In the genomic region with DNA sequence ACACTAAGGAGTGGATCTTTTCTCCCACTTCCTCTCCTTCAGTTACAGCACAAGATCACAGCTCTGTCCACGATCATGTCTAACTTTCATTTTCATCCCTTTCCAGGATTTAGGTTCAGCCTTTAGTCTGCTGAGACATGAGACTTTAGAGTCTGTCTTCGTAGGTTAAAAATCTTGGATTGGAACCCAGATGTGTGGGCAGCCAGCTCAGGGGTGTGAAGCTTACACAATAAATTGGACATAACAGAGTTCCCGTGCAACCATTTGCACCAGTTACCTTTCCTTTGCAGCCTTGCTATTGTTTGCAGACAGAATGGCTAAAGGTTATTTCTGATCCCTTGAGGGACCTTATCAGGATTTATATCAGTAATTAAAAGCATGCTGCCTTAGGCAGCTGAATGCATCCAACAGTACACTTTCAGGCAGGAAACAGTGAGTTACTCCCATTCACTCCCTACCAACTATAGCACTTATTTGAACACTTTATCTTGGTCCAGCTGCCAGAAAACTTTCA, we compare ENCODE assay signal across 14 cellular contexts.
DNase-seq lines count a peak whose midpoint lies in the region; ATAC-seq and TF ChIP-seq lines count a peak whose summit lies in the region.
"Had no signal": no experiment of that assay in that cellular context is flagged by ENCODE, and none has a peak within 500 bp of the region (broad histone marks: within the 10 kb centered on the region; RNA-seq: fewer than 3 reads in every experiment).

No MANE protein-coding gene starts in this region.

- no peaks in the 10 kb centered on the region for H3K36me3 Mint-ChIP-seq in osteocyte (ENCODE audit: unreplicated experiment)
- H3K36me3 Mint-ChIP-seq in natural killer cell treated with Interleukin-12 subunit alpha and Interleukin-12 subunit beta and Interleukin-15 and Interleukin-18, amount 100 ng/mL, for 72 hours: no peaks in the 10 kb centered on the region
- H3K36me3 Mint-ChIP-seq: memory B cell, WTC11 had no signal

- H3K4me3 ChIP-seq in body of pancreas (no peak overlapping the region), spleen (peak overlapping the region in 1 of 8 donors; percentile 27)

- TF ChIP-seq POLR2A in body of pancreas (IDR thresholded peaks at IDR 0.05) (no peak), spleen (IDR thresholded peaks at IDR 0.05) (no peak)

- H3K9me3 Mint-ChIP-seq in osteocyte (ENCODE audit: unreplicated experiment): no peaks in the 10 kb centered on the region
- H3K9me3 Mint-ChIP-seq in natural killer cell treated with Interleukin-12 subunit alpha and Interleukin-12 subunit beta and Interleukin-15 and Interleukin-18, amount 100 ng/mL, for 72 hours: no peaks in the 10 kb centered on the region
- H3K9me3 Mint-ChIP-seq: activated T-cell treated with anti-CD3 and anti-CD28 coated beads, Interleukin-2, amount 50 U/mL, for 72 hours; memory B cell; WTC11 had no signal

- H3K4me3 Mint-ChIP-seq in osteocyte (ENCODE audit: unreplicated experiment): no peak overlapping the region
- no peak overlapping the region for H3K4me3 Mint-ChIP-seq in natural killer cell treated with Interleukin-12 subunit alpha and Interleukin-12 subunit beta and Interleukin-15 and Interleukin-18, amount 100 ng/mL, for 72 hours
- H3K4me3 Mint-ChIP-seq: activated T-cell treated with anti-CD3 and anti-CD28 coated beads, Interleukin-2, amount 50 U/mL, for 72 hours; memory B cell; WTC11 had no signal

- DNase-seq in NCI-H69 (lab: John Stamatoyannopoulos, UW) (peak; percentile 49), body of pancreas (no peak), iris pigment epithelial cell (ENCODE audit: low read depth) (peak; percentile 55), spleen (no peak), osteocyte (ENCODE audit: extremely low spot score, unreplicated experiment) (no peak)
- DNase-seq in natural killer cell treated with Interleukin-12 subunit alpha and Interleukin-12 subunit beta and Interleukin-15 and Interleukin-18, amount 100 ng/mL, for 72 hours (ENCODE audit: low spot score): no peak
- DNase-seq: activated T-cell treated with anti-CD3 and anti-CD28 coated beads, Interleukin-2, amount 50 U/mL, for 72 hours; DMS79 treated with DMSO at 0.1 percent for 48 hours; NCI-H187 treated with DMSO at 0.1 percent for 48 hours; RPMI8226 had no signal

- no peaks in the 10 kb centered on the region for H3K27me3 ChIP-seq in body of pancreas
- H3K27me3 ChIP-seq in spleen (replicated peaks in 1 of 7): no peaks in the 10 kb centered on the region

- TF ChIP-seq CTCF in body of pancreas (IDR thresholded peaks at IDR 0.05) (no peak), spleen (IDR thresholded peaks at IDR 0.05 in 8 of 11, conservative IDR thresholded peaks at IDR 0.05 in 3 of 11) (no peak), osteocyte (IDR thresholded peaks at IDR 0.05) (no peak)

- H3K4me1 ChIP-seq in body of pancreas: no peaks in the 10 kb centered on the region
- H3K4me1 ChIP-seq in spleen: peaks cover 0 to 22% (median 8%) of the 10 kb centered on the region in 6 donors

- H3K36me3 ChIP-seq in body of pancreas (replicated peaks in 1 of 2; ENCODE audit: insufficient read depth in 1 of 2, low read depth in 2 of 2): no peaks in the 10 kb centered on the region
- no peaks in the 10 kb centered on the region for H3K36me3 ChIP-seq in spleen

- 42 to 44% methylated on average over 3 of the region's 3 CpGs for WGBS in body of pancreas, 2 donors
- WGBS in spleen, 5 donors: 30 to 37% (median 35%) methylated on average over 3 of the region's 3 CpGs

- H3K9me3 ChIP-seq in body of pancreas: no peaks in the 10 kb centered on the region
- no peaks in the 10 kb centered on the region for H3K9me3 ChIP-seq in spleen

- no peak overlapping the region for H3K27ac ChIP-seq in body of pancreas
- H3K27ac ChIP-seq in spleen: peak overlapping the region in 5 of 8 donors; percentile 34 to 53 (median 45)

- intact Hi-C loops in body of pancreas (cut with DNase I): no loop called here
- intact Hi-C loops in spleen (cut with DNase I; ENCODE audit: low total_unique reads): no loop called here

- peaks cover 3% of the 10 kb centered on the region for H3K27me3 Mint-ChIP-seq in osteocyte (ENCODE audit: unreplicated experiment)
- H3K27me3 Mint-ChIP-seq in natural killer cell treated with Interleukin-12 subunit alpha and Interleukin-12 subunit beta and Interleukin-15 and Interleukin-18, amount 100 ng/mL, for 72 hours: peaks cover 3 to 13% of the 10 kb centered on the region in 2 donors

- H3K4me1 Mint-ChIP-seq in osteocyte (ENCODE audit: unreplicated experiment): no peaks in the 10 kb centered on the region
- no peaks in the 10 kb centered on the region for H3K4me1 Mint-ChIP-seq in natural killer cell treated with Interleukin-12 subunit alpha and Interleukin-12 subunit beta and Interleukin-15 and Interleukin-18, amount 100 ng/mL, for 72 hours (ENCODE audit: low read depth in 2 of 2)

- peak; percentile 33 for ATAC-seq in body of pancreas
- ATAC-seq in HG03457 (IDR thresholded peaks at IDR 0.05; ENCODE audit: unreplicated experiment): no peak
- ATAC-seq in GM21390 (IDR thresholded peaks at IDR 0.05; ENCODE audit: unreplicated experiment): no peak
- no peak for ATAC-seq in natural killer cell treated with Interleukin-12 subunit alpha and Interleukin-12 subunit beta and Interleukin-15 and Interleukin-18, amount 100 ng/mL, for 72 hours
- ATAC-seq: activated T-cell treated with anti-CD3 and anti-CD28 coated beads, Interleukin-2, amount 50 U/mL, for 72 hours; WTC11 had no signal

- H3K27ac Mint-ChIP-seq in osteocyte (ENCODE audit: unreplicated experiment): no peak overlapping the region
- H3K27ac Mint-ChIP-seq in natural killer cell treated with Interleukin-12 subunit alpha and Interleukin-12 subunit beta and Interleukin-15 and Interleukin-18, amount 100 ng/mL, for 72 hours: no peak overlapping the region
- H3K27ac Mint-ChIP-seq: activated T-cell treated with anti-CD3 and anti-CD28 coated beads, Interleukin-2, amount 50 U/mL, for 72 hours; memory B cell; WTC11 had no signal

Comparison
In these comparisons a context has a peak if more than half of its experiments do, and no peak if none do; other contexts are left out.
1. DNase-seq: peak in NCI-H69 (single experiment) and iris pigment epithelial cell (single experiment); none in body of pancreas (0 of 4), spleen (single experiment), osteocyte (single experiment) and natural killer cell treated with Interleukin-12 subunit alpha and Interleukin-12 subunit beta and Interleukin-15 and Interleukin-18, amount 100 ng/mL, for 72 hours (single experiment).
2. H3K27ac ChIP-seq: peak in spleen (5 of 8); none in body of pancreas (0 of 4).